Comparison of ENCODE assay signal across 3 cellular contexts in the genomic region with DNA sequence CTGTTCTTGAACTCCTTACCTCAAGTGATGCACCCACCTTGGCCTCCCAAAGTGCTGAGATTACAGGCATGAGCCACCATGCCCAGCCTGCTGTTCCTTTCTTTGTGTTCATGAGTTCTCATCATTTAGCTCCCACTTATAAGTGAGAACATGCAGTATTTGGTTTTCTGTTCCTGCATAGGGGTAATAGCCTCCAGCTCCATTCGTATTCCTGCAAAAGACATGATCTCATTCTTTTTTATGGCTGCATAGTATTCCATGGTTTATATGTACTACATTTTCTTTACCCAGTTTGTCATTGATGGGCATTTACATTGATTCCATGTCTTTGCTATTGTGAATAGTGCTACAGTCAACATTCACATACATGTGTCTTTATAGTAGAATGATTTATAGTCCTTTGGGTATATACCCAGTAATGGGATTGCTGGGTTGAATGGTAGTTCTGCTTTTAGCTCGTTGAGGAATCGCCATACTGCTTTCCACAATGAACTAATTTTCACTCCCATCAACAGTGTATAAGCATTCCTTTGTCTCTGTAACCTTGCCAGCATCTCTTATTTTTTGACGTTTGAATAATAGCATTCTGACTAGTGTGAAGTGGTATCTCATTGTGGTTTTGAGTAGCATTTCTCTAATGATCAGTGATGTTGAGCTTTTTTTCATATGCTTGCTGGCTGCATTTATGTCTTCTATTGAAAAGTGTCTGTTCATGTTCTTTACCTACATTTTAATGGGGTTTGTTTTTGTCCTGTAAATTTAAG.
A peak's percentile ranks its signal among the peaks of the same experiment; 100 is the strongest.
TF ChIP-seq lines count a peak whose summit lies in the region.

No MANE protein-coding gene starts in this region.

TF ChIP-seq in A549, 52 proteins besides CTCF, POLR2A, EP300 and RAD21:
- TF ChIP-seq KDM1A (IDR thresholded peaks at IDR 0.05; ENCODE audit: low read depth): 0 out of 2 replicates have a peak, but pooled peaks have one; percentile 27

TF ChIP-seq in HEK293, 187 proteins besides CTCF, POLR2A, EP300 and RAD21:
- TF ChIP-seq ZNF146 (tag by site-specific recombination; IDR thresholded peaks at IDR 0.05): peak; percentile 65
- TF ChIP-seq, protein P1, sequence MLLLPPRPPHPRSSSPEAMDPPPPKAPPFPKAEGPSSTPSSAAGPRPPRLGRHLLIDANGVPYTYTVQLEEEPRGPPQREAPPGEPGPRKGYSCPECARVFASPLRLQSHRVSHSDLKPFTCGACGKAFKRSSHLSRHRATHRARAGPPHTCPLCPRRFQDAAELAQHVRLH (tag by site-specific recombination; IDR thresholded peaks at IDR 0.05): 0 out of 2 replicates have a peak, but pooled peaks have one; percentile 13

TF ChIP-seq in K562, 482 proteins besides CTCF, POLR2A, EP300 and RAD21:
- TF ChIP-seq ZNF146 (CRISPR knock-in tag; IDR thresholded peaks at IDR 0.05; ENCODE audit: unreplicated experiment): peak; percentile 26
